ENCODE assay signal across 8 cellular contexts in genomic region chr18:31977270-31977872, GRCh38. TPM values are rescaled to one million over a fixed set of nuclear protein-coding genes. Genes with fewer than 3 reads are reported as not detected.
DNase-seq lines count a peak whose midpoint lies in the region; ATAC-seq and TF ChIP-seq lines count a peak whose summit lies in the region.

No MANE protein-coding gene starts in this region.

- no peak for ATAC-seq in HG02840 (IDR thresholded peaks at IDR 0.05; ENCODE audit: low FRiP score, unreplicated experiment)

- BruUV-seq in A673 (replicated peaks; lab: Mats Ljungman, UMichigan): no TSS peak

- peaks cover 35% of the 10 kb centered on the region for H3K9me3 Mint-ChIP-seq in activated naive CD8-positive, alpha-beta T cell treated with anti-CD3 and anti-CD28 coated beads for 36 hours

- H3K27ac ChIP-seq in A673 (ENCODE audit: low read depth, low read length, poor library complexity, severe bottlenecking) (no peak overlapping the region), right atrium auricular region (no peak overlapping the region)

- H3K4me3 Mint-ChIP-seq in activated naive CD8-positive, alpha-beta T cell treated with anti-CD3 and anti-CD28 coated beads for 36 hours: no peak overlapping the region

- POLR2A ChIA-PET in A673 (lab: Charles Lee; ENCODE audit: low non-redundant PET): no interaction called here

- H3K4me1 Mint-ChIP-seq in activated naive CD8-positive, alpha-beta T cell treated with anti-CD3 and anti-CD28 coated beads for 36 hours: no peaks in the 10 kb centered on the region

- H3K36me3 Mint-ChIP-seq in activated naive CD8-positive, alpha-beta T cell treated with anti-CD3 and anti-CD28 coated beads for 36 hours: peaks cover 6% of the 10 kb centered on the region

- intact Hi-C loops in A673 (cut with micrococcal nuclease; ENCODE audit: unreplicated experiment): loop anchor here (1.0 to 5.0 kb wide), 3 partner anchors 150 to 421 kb away; no protein-coding TSS in a partner anchor

- no peak overlapping the region for H3K27ac Mint-ChIP-seq in activated naive CD8-positive, alpha-beta T cell treated with anti-CD3 and anti-CD28 coated beads for 36 hours

- H3K4me3 ChIP-seq in A673 (ENCODE audit: low read depth, low read length, poor library complexity, severe bottlenecking) (no peak overlapping the region), right atrium auricular region (no peak overlapping the region), skeletal muscle cell (ENCODE audit: low read depth, low read length) (no peak overlapping the region)

- no peaks in the 10 kb centered on the region for H3K27me3 Mint-ChIP-seq in activated naive CD8-positive, alpha-beta T cell treated with anti-CD3 and anti-CD28 coated beads for 36 hours

- CTCF ChIA-PET in A673 (lab: Charles Lee): interaction anchor here (0.6 to 1.4 kb wide), 4 partner anchors 14 to 422 kb away, joined by 3 to 8 read pairs (median 3); no protein-coding TSS in a partner anchor

- H3K36me3 ChIP-seq in A673 (ENCODE audit: insufficient read depth, low read length, poor library complexity, severe bottlenecking) (no peaks in the 10 kb centered on the region), right atrium auricular region (no peaks in the 10 kb centered on the region)

- H3K27me3 ChIP-seq in A673 (replicated peaks; ENCODE audit: insufficient read depth, low read depth, low read length, poor library complexity) (no peaks in the 10 kb centered on the region), right atrium auricular region (no peaks in the 10 kb centered on the region)

- H3K4me1 ChIP-seq in A673 (ENCODE audit: insufficient read depth, low read length, poor library complexity, severe bottlenecking): no peaks in the 10 kb centered on the region
- no peaks in the 10 kb centered on the region for H3K4me1 ChIP-seq in right atrium auricular region

- DNase-seq in A673 (ENCODE audit: low spot score) (peak; percentile 83), GF-D8 (lab: John Stamatoyannopoulos, UW) (peak; percentile 42), NCI-H2171 treated with DMSO at 0.1 percent for 48 hours (lab: John Stamatoyannopoulos, UW) (peak; percentile 56), right atrium auricular region (ENCODE audit: low spot score) (no peak), skeletal muscle cell (ENCODE audit: low read depth) (peak; percentile 7), GM19240 (ENCODE audit: insufficient read length, low spot score) (no peak)
- DNase-seq in activated naive CD8-positive, alpha-beta T cell treated with anti-CD3 and anti-CD28 coated beads for 36 hours: peak; percentile 16

- H3K9me3 ChIP-seq in A673 (ENCODE audit: low read depth, low read length, poor library complexity, severe bottlenecking) (peaks cover 11% of the 10 kb centered on the region), right atrium auricular region (peaks cover 0 to 15% of the 10 kb centered on the region in 2 donors)

- TF ChIP-seq CTCF in A673 (conservative IDR thresholded peaks at IDR 0.05; ENCODE audit: low read depth, low read length) (peak; percentile 78), right atrium auricular region (IDR thresholded peaks at IDR 0.05) (peak; percentile 75 to 82)

RNA-seq across cellular contexts. Expression of gene TRAPPC8, which starts 34.4 kb away (rescaled TPM):
- total RNA-seq in A673 (2021) (34.1 and 37.9 TPM in 2 replicates), right atrium auricular region (10 to 100 TPM; 27.2 to 33.8 TPM)
- total RNA-seq in activated naive CD8-positive, alpha-beta T cell treated with anti-CD3 and anti-CD28 coated beads for 36 hours: 10 to 100 TPM; 24.3 to 25.0 TPM

RNA-seq across cellular contexts. Expression of gene RNF125, which starts 41.3 kb away (rescaled TPM):
- total RNA-seq in A673 (2021) (1.2 and 1.5 TPM in 2 replicates), right atrium auricular region (1 to 10 TPM; 1.7 to 5.6 TPM)
- 10 to 100 TPM; 11.6 to 11.8 TPM for total RNA-seq in activated naive CD8-positive, alpha-beta T cell treated with anti-CD3 and anti-CD28 coated beads for 36 hours

Comparison
In these comparisons a context has a peak if more than half of its experiments do, and no peak if none do; other contexts are left out.
1. DNase-seq: peak in A673 (single experiment), GF-D8 (single experiment), NCI-H2171 treated with DMSO at 0.1 percent for 48 hours (single experiment), activated naive CD8-positive, alpha-beta T cell treated with anti-CD3 and anti-CD28 coated beads for 36 hours (single experiment) and skeletal muscle cell (single experiment); none in right atrium auricular region (single experiment) and GM19240 (single experiment).